Comparison of ENCODE assay signal across 17 cellular contexts in the genomic region with DNA sequence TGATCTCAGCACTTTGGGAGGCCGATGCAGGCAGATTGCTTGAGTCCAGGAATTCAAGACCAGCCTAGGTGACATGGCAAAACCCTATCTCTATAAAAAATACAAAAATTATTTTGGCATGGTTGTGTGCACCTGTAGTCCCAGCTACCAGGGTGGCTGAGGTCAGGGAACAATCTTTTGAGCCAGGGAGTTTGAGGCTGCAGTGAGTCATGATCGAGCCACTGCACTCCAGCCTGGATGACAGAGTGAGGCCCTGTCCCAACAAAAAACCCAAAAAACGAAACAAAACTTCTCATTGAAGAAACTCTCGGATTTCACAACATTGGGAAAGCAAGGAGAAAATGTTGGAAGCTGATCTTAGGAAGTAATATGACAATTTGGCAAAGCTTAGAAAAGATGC.
DNase-seq lines count a peak whose midpoint lies in the region; ATAC-seq, FAIRE-seq and TF ChIP-seq lines count a peak whose summit lies in the region.
"Had no signal": no experiment of that assay in that cellular context is flagged by ENCODE, and none has a peak within 500 bp of the region (broad histone marks: within the 10 kb centered on the region; RNA-seq: fewer than 3 reads in every experiment).

No MANE protein-coding gene starts in this region.

- in situ Hi-C loops in HepG2 (cut with HindIII; ENCODE audit: extremely low pct_ligation_motif_present, low pct_unique_long_range_greater_than_20kb): no loop called here

- H3K56ac ChIP-seq in H1 (replicated peaks; ENCODE audit: insufficient read length, low read depth, low read length): no peak overlapping the region

- H3K9ac ChIP-seq in H1 (replicated peaks in 1 of 4; ENCODE audit: extremely low read depth in 1 of 4, low read depth in 3 of 4, low read length in 3 of 4) (no peak overlapping the region), HepG2 (ENCODE audit: insufficient read depth, low read depth, low read length) (no peak overlapping the region)
- H3K9ac ChIP-seq: BLaER1, GM23248 had no signal

- no peaks in the 10 kb centered on the region for H3K36me3 ChIP-seq in breast epithelium
- H3K36me3 ChIP-seq in H1 (ENCODE audit: control insufficient read depth in 2 of 4, insufficient read depth in 4 of 4, low read length in 3 of 4): no peaks in the 10 kb centered on the region
- H3K36me3 ChIP-seq in HepG2 (replicated peaks in 1 of 2; ENCODE audit: control insufficient read depth in 1 of 2, insufficient read depth in 2 of 2, low read length in 2 of 2): no peaks in the 10 kb centered on the region
- H3K36me3 ChIP-seq: BLaER1 had no signal

- H4K20me1 ChIP-seq in H1 (replicated peaks in 1 of 2; ENCODE audit: control insufficient read depth in 1 of 2, insufficient read depth in 2 of 2, low read length in 2 of 2): no peaks in the 10 kb centered on the region
- H4K20me1 ChIP-seq in HepG2 (ENCODE audit: insufficient read depth, low read length): no peaks in the 10 kb centered on the region
- H4K20me1 ChIP-seq: BLaER1 had no signal

- CTCF ChIA-PET in MCF 10A (lab: Yijun Ruan, JAX): interaction anchor here (0.6 to 2.2 kb wide), 3 partner anchors 10 to 14 kb away, joined by 3 to 4 read pairs (median 4); no protein-coding TSS in a partner anchor
- CTCF ChIA-PET in H1 (lab: Charles Lee; ENCODE audit: partially characterized antibody): interaction anchor here (0.8 to 1.6 kb wide), 2 partner anchors 10 to 475 kb away, joined by 3 read pairs; no protein-coding TSS in a partner anchor
- CTCF ChIA-PET in HepG2 (lab: Yijun Ruan, JAX; ENCODE audit: low intra/inter-chr PET ratio, low total read pairs): no interaction called here

- H3K27ac Mint-ChIP-seq in MCF 10A (ENCODE audit: low read depth, unreplicated experiment) (no peak overlapping the region), endothelial cell (ENCODE audit: unreplicated experiment) (no peak overlapping the region), progenitor cell of endocrine pancreas (no peak overlapping the region)
- H3K27ac Mint-ChIP-seq: CD8-positive, alpha-beta memory T cell; H9 had no signal

- no peak overlapping the region for H4K91ac ChIP-seq in H1 (replicated peaks; ENCODE audit: insufficient read length, low read length)

- BruUV-seq in MCF 10A (replicated peaks; lab: Mats Ljungman, UMichigan): no TSS peak
- BruUV-seq in HepG2 (replicated peaks; lab: Mats Ljungman, UMichigan): no TSS peak

- H3K4me2 ChIP-seq in H1 (ENCODE audit: insufficient read depth in 1 of 2, low read depth in 2 of 2, low read length in 2 of 2) (no peak overlapping the region), HepG2 (ENCODE audit: low read depth, low read length) (no peak overlapping the region)
- H3K4me2 ChIP-seq: BLaER1 had no signal

- H2AK5ac ChIP-seq in H1 (ENCODE audit: low read depth, low read length): no peak overlapping the region

- ATAC-seq in sciatic nerve: peak; percentile 87
- no peak for ATAC-seq in HepG2
- ATAC-seq: GM12878 had no signal

- H3K27me3 ChIP-seq in breast epithelium: no peaks in the 10 kb centered on the region
- H3K27me3 ChIP-seq in H1 (replicated peaks in 1 of 4; ENCODE audit: control insufficient read depth in 3 of 4, extremely low read depth in 1 of 4, insufficient read depth in 3 of 4, low read length in 3 of 4): no peaks in the 10 kb centered on the region
- no peaks in the 10 kb centered on the region for H3K27me3 ChIP-seq in HepG2 (ENCODE audit: control insufficient read depth in 1 of 2, insufficient read depth in 2 of 2, low read length in 2 of 2)
- H3K27me3 ChIP-seq: BLaER1 had no signal

- H3K36me3 Mint-ChIP-seq in MCF 10A (ENCODE audit: insufficient read depth, unreplicated experiment) (no peaks in the 10 kb centered on the region), endothelial cell (ENCODE audit: low read depth, unreplicated experiment) (no peaks in the 10 kb centered on the region), progenitor cell of endocrine pancreas (ENCODE audit: insufficient read depth) (no peaks in the 10 kb centered on the region)
- H3K36me3 Mint-ChIP-seq: CD8-positive, alpha-beta memory T cell had no signal

- TF ChIP-seq RAD21 in H1 (IDR thresholded peaks at IDR 0.05 in 1 of 2, conservative IDR thresholded peaks at IDR 0.05 in 1 of 2; ENCODE audit: low read depth in 2 of 2, low read length in 2 of 2) (no peak), HepG2 (CRISPR knock-in tag; IDR thresholded peaks at IDR 0.05) (no peak)

- no peak overlapping the region for H3K27ac ChIP-seq in breast epithelium
- H3K27ac ChIP-seq in H1 (ENCODE audit: low read depth, low read length): no peak overlapping the region
- no peak overlapping the region for H3K27ac ChIP-seq in HepG2 (ENCODE audit: extremely low read length, insufficient read depth, low read length)
- H3K27ac ChIP-seq: 22Rv1, BLaER1, GM23248 had no signal

- peak; percentile 16 for DNase-seq in MCF 10A (ENCODE audit: unreplicated experiment)
- DNase-seq in breast epithelium (ENCODE audit: low spot score in 2 of 2): no peak
- DNase-seq in M059J (ENCODE audit: low read depth): peak; percentile 38
- no peak for DNase-seq in H1 (ENCODE audit: low read depth in 1 of 2, low spot score in 2 of 2)
- DNase-seq in sciatic nerve (ENCODE audit: low spot score): no peak
- no peak for DNase-seq in HepG2 (ENCODE audit: low spot score)
- DNase-seq in endothelial cell (ENCODE audit: low spot score): no peak
- no peak for DNase-seq in progenitor cell of endocrine pancreas (ENCODE audit: low spot score, unreplicated experiment)
- DNase-seq: AML-193; CD8-positive, alpha-beta memory T cell; DMS53; GM23248; H9 had no signal

- H3K4me3 ChIP-seq in breast epithelium (no peak overlapping the region), H1 (ENCODE audit: extremely low read depth in 1 of 4, insufficient read depth in 2 of 4, low read depth in 3 of 4, low read length in 4 of 4) (no peak overlapping the region), HepG2 (replicated peaks in 1 of 3; ENCODE audit: insufficient read depth in 1 of 3, low read depth in 2 of 3, low read length in 3 of 3) (no peak overlapping the region)
- H3K4me3 ChIP-seq: BLaER1, GM12878, GM23248 had no signal

- TF ChIP-seq POLR2A in breast epithelium (IDR thresholded peaks at IDR 0.05): no peak
- no peak for TF ChIP-seq POLR2A in H1 (IDR thresholded peaks at IDR 0.05; ENCODE audit: control extremely low read depth in 1 of 2, low read depth in 2 of 2, low read length in 2 of 2)
- no peak for TF ChIP-seq POLR2A in HepG2 (IDR thresholded peaks at IDR 0.05; ENCODE audit: insufficient read depth in 1 of 2, low read depth in 2 of 2, low read length in 2 of 2)

- H2BK15ac ChIP-seq in H1 (ENCODE audit: low read length): no peak overlapping the region

- H2BK20ac ChIP-seq in H1 (ENCODE audit: low read length): no peak overlapping the region

- FAIRE-seq in H1 (lab: Jason Lieb, UNC): no peak
- no peak for FAIRE-seq in HepG2 (lab: Jason Lieb, UNC)
- FAIRE-seq: GM12878, GM18507 had no signal

- H3K4me1 ChIP-seq in breast epithelium (no peaks in the 10 kb centered on the region), H1 (replicated peaks in 1 of 4; ENCODE audit: control insufficient read depth in 3 of 4, insufficient read depth in 4 of 4, low read length in 3 of 4) (no peaks in the 10 kb centered on the region), HepG2 (ENCODE audit: insufficient read depth, low read length) (no peaks in the 10 kb centered on the region)
- H3K4me1 ChIP-seq: BLaER1 had no signal

- H3K4ac ChIP-seq in H1 (replicated peaks; ENCODE audit: insufficient read length, low read depth, low read length): no peak overlapping the region

- H3K4me1 Mint-ChIP-seq in MCF 10A (ENCODE audit: insufficient read depth, unreplicated experiment) (no peaks in the 10 kb centered on the region), endothelial cell (ENCODE audit: unreplicated experiment) (no peaks in the 10 kb centered on the region), progenitor cell of endocrine pancreas (ENCODE audit: low read depth) (no peaks in the 10 kb centered on the region)
- H3K4me1 Mint-ChIP-seq: CD8-positive, alpha-beta memory T cell had no signal

- no peaks in the 10 kb centered on the region for H3K27me3 Mint-ChIP-seq in MCF 10A (ENCODE audit: insufficient read depth, unreplicated experiment)
- no peaks in the 10 kb centered on the region for H3K27me3 Mint-ChIP-seq in endothelial cell (ENCODE audit: unreplicated experiment)
- no peaks in the 10 kb centered on the region for H3K27me3 Mint-ChIP-seq in progenitor cell of endocrine pancreas

- no peak overlapping the region for H3K18ac ChIP-seq in H1 (ENCODE audit: extremely low read depth, low read length)

- H3K79me2 ChIP-seq in H1 (ENCODE audit: control insufficient read depth in 1 of 2, insufficient read depth in 2 of 2, low read length in 2 of 2) (no peaks in the 10 kb centered on the region), HepG2 (ENCODE audit: insufficient read depth, low read length) (no peaks in the 10 kb centered on the region)

- H3K4me3 Mint-ChIP-seq in MCF 10A (ENCODE audit: unreplicated experiment): no peak overlapping the region
- H3K4me3 Mint-ChIP-seq in endothelial cell (ENCODE audit: unreplicated experiment): no peak overlapping the region
- H3K4me3 Mint-ChIP-seq in progenitor cell of endocrine pancreas (ENCODE audit: low read depth): no peak overlapping the region
- H3K4me3 Mint-ChIP-seq: CD8-positive, alpha-beta memory T cell; H9 had no signal

- no peaks in the 10 kb centered on the region for H3K9me3 ChIP-seq in breast epithelium
- no peaks in the 10 kb centered on the region for H3K9me3 ChIP-seq in H1 (ENCODE audit: insufficient read depth in 2 of 2, low read depth in 1 of 2, low read length in 1 of 2)
- no peaks in the 10 kb centered on the region for H3K9me3 ChIP-seq in HepG2 (ENCODE audit: low read length)
- H3K9me3 ChIP-seq: BLaER1 had no signal

- no peak overlapping the region for H4K5ac ChIP-seq in H1 (ENCODE audit: insufficient read length, low read depth, low read length)

- H3K9me3 Mint-ChIP-seq in MCF 10A (ENCODE audit: unreplicated experiment): no peaks in the 10 kb centered on the region
- no peaks in the 10 kb centered on the region for H3K9me3 Mint-ChIP-seq in endothelial cell (ENCODE audit: unreplicated experiment)
- no peaks in the 10 kb centered on the region for H3K9me3 Mint-ChIP-seq in progenitor cell of endocrine pancreas (ENCODE audit: low read depth)
- H3K9me3 Mint-ChIP-seq: H9 had no signal

- H2BK12ac ChIP-seq in H1 (ENCODE audit: low read depth, low read length): no peak overlapping the region

- WGBS in H1 (ENCODE audit: extremely low coverage in 1 of 2, insufficient coverage in 1 of 2, insufficient read length in 1 of 2, insufficient replicate concordance in 2 of 2, low coverage in 1 of 2, low lambda C conversion rate in 2 of 2, missing lambda C conversion rate in 1 of 2), 2 experiments: 94% methylated on average over 4 of the region's 4 CpGs; no CpG with 5 or more reads in 1 of the 2 experiments
- WGBS in HepG2 (ENCODE audit: low lambda C conversion rate): 0% methylated on average over 4 of the region's 4 CpGs

- H3K79me1 ChIP-seq in H1 (ENCODE audit: low read depth, low read length): no peaks in the 10 kb centered on the region

- no peak for TF ChIP-seq EP300 in H1 (IDR thresholded peaks at IDR 0.05; ENCODE audit: borderline replicate concordance in 1 of 2, low read depth in 2 of 2, low read length in 2 of 2)
- no peak for TF ChIP-seq EP300 in HepG2 (IDR thresholded peaks at IDR 0.05; ENCODE audit: low read depth in 2 of 2, low read length in 2 of 2)
- no peak for TF ChIP-seq EP300 in HepG2 (CRISPR knock-in tag; IDR thresholded peaks at IDR 0.05; ENCODE audit: borderline replicate concordance)

- intact Hi-C loops in MCF 10A (cut with micrococcal nuclease): no loop called here
- intact Hi-C loops in breast epithelium (cut with DNase I; ENCODE audit: low total_unique reads): no loop called here
- intact Hi-C loops in sciatic nerve (cut with DNase I): no loop called here
- intact Hi-C loops in HepG2 (cut with micrococcal nuclease; ENCODE audit: unreplicated experiment): no loop called here

- H3K14ac ChIP-seq in H1 (ENCODE audit: insufficient read length): no peak overlapping the region

- no peak overlapping the region for H4K8ac ChIP-seq in H1 (ENCODE audit: extremely low read depth, insufficient read depth, low read length)

- 0 out of 2 replicates have a peak overlapping the region, but pooled peaks have one; percentile 22 for H2AFZ ChIP-seq in H1 (ENCODE audit: low read length)
- H2AFZ ChIP-seq in HepG2 (ENCODE audit: low read length): no peak overlapping the region
- H2AFZ ChIP-seq: GM23248 had no signal

- no peaks in the 10 kb centered on the region for H3K23me2 ChIP-seq in H1 (ENCODE audit: low read depth, low read length)

- TF ChIP-seq CTCF in MCF 10A (IDR thresholded peaks at IDR 0.05; ENCODE audit: unreplicated experiment) (no peak), breast epithelium (IDR thresholded peaks at IDR 0.05) (no peak), H1 (IDR thresholded peaks at IDR 0.05; ENCODE audit: control extremely low read depth in 1 of 3, insufficient read depth in 1 of 3, low read depth in 1 of 3, low read length in 3 of 3) (no peak), HepG2 (CRISPR knock-in tag; IDR thresholded peaks at IDR 0.05) (no peak), endothelial cell (IDR thresholded peaks at IDR 0.05; ENCODE audit: unreplicated experiment) (no peak), progenitor cell of endocrine pancreas (IDR thresholded peaks at IDR 0.05; ENCODE audit: unreplicated experiment) (no peak)

- H2BK5ac ChIP-seq in H1 (ENCODE audit: low read depth, low read length): no peak overlapping the region

- no peak overlapping the region for H2BK120ac ChIP-seq in H1 (replicated peaks; ENCODE audit: low read depth, low read length)

- POLR2A ChIA-PET in MCF 10A (lab: Yijun Ruan, JAX) (interaction anchor here (0.7 kb wide), 1 partner anchor 146 kb away, joined by 3 read pairs; no protein-coding TSS in a partner anchor), H1 (lab: Charles Lee; ENCODE audit: partially characterized antibody) (no interaction called here), HepG2 (lab: Yijun Ruan, JAX) (no interaction called here)

- no peak overlapping the region for H3K23ac ChIP-seq in H1 (ENCODE audit: insufficient read length)

Comparison
In these comparisons a context has a peak if more than half of its experiments do, and no peak if none do; other contexts are left out.
1. DNase-seq: peak in MCF 10A (single experiment) and M059J (single experiment); none in breast epithelium (0 of 2), H1 (0 of 2), sciatic nerve (single experiment), HepG2 (single experiment), endothelial cell (single experiment) and progenitor cell of endocrine pancreas (single experiment).